25 cellular contexts compared by ENCODE assay signal in the genomic region with DNA sequence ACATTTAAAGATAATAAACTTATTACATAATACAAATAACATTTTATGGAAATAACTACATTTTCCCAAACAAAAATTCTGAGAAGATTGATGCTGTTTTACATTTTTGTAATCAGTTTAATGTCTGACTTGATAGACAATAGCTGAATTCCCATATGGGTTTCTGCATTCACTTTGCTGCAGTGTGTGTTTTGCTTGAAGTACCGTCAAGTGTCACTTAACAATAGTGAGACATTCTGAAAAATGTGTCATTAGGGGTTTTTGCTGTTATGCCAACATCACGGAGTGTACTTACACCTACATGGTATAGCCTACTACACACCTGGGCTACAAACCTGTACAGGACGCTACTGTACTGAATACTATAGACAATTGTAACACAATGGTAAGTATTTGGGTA.
"Had no signal": no experiment of that assay in that cellular context is flagged by ENCODE, and none has a peak within 500 bp of the region (broad histone marks: within the 10 kb centered on the region; RNA-seq: fewer than 3 reads in every experiment).

No MANE protein-coding gene starts in this region.

- DNase-seq: activated B cell treated with CpG ODN at 0.5 μM for 24 hours; activated CD4-positive, alpha-beta T cell treated with anti-CD3 and anti-CD28 coated beads for 1 hour; activated CD4-positive, alpha-beta T cell treated with anti-CD3 and anti-CD28 coated beads, Interleukin-2, amount 10 ng/mL, durations not matched to agents 24 days and 14 days; activated CD4-positive, alpha-beta T cell treated with anti-CD3 and anti-CD28 coated beads, Interleukin-2, amount 50 U/mL, for 48 hours; activated CD8-positive, alpha-beta memory T cell treated with anti-CD3 and anti-CD28 coated beads, Interleukin-2, amount 10 ng/mL, durations not matched to agents 7 days and 5 days; activated effector memory CD4-positive, alpha-beta T cell treated with Interleukin-2 at 50 U/mL for 16 hours; activated naive CD4-positive, alpha-beta T cell treated with Interleukin-2 at 50 U/mL for 16 hours; activated naive CD8-positive, alpha-beta T cell treated with anti-CD3 and anti-CD28 coated beads, Interleukin-2, amount 50 U/mL, for 24 hours; activated T-cell treated with anti-CD3 and anti-CD28 coated beads, Interleukin-2, amount 50 U/mL, for 24 hours; amniotic stem cell; body of pancreas; Kasumi-1; KBM-7; NCI-H1105 treated with DMSO at 0.1 percent for 48 hours; NCI-H1930; NCI-H2171; NCI-H2227 treated with DMSO at 0.1 percent for 48 hours; NCI-H446 treated with DMSO at 0.1 percent for 48 hours; NCI-H524 treated with DMSO at 0.1 percent for 48 hours; NCI-H82; SIG-M5; T-helper 17 cell; T1000 had no signal

- ATAC-seq: activated CD8-positive, alpha-beta memory T cell treated with anti-CD3 and anti-CD28 coated beads, Interleukin-2, amount 10 ng/mL, durations not matched to agents 7 days and 5 days; activated naive CD4-positive, alpha-beta T cell treated with anti-CD3 and anti-CD28 coated beads, Interleukin-2, amount 50 U/mL, for 72 hours; activated naive CD8-positive, alpha-beta T cell treated with anti-CD3 and anti-CD28 coated beads, Interleukin-2, amount 50 U/mL, for 24 hours; body of pancreas; T-helper 17 cell had no signal

- H3K36me3 ChIP-seq: ascending aorta had no signal

- H3K27me3 ChIP-seq: ascending aorta, body of pancreas had no signal

- H3K9me3 ChIP-seq: ascending aorta, body of pancreas had no signal

- H3K27ac ChIP-seq: ascending aorta, body of pancreas had no signal

- H3K4me3 ChIP-seq: ascending aorta, body of pancreas had no signal
